Comparison of ENCODE assay signal across 13 cellular contexts in genomic region chr12:98519257-98519907, GRCh38. TPM values are rescaled to one million over a fixed set of nuclear protein-coding genes. Genes with fewer than 3 reads are reported as not detected.
DNase-seq lines count a peak whose midpoint lies in the region; ATAC-seq and TF ChIP-seq lines count a peak whose summit lies in the region.
"Had no signal": no experiment of that assay in that cellular context is flagged by ENCODE, and none has a peak within 500 bp of the region (broad histone marks: within the 10 kb centered on the region; RNA-seq: fewer than 3 reads in every experiment).

No MANE protein-coding gene starts in this region.

- DNase-seq in T-helper 2 cell treated with Interferon-gamma antibody and Interleukin-4, amounts not matched to agents 5 μg/mL and 100 μg/mL, for 36 hours (ENCODE audit: low spot score), result no peak
- DNase-seq in T-helper 2 cell (no peak), HFFc6 (no peak), natural killer cell (no peak), NCI-H774 (lab: John Stamatoyannopoulos, UW) (no peak), retina (no peak), COR-L47 (lab: John Stamatoyannopoulos, UW) (no peak)
- no peak for DNase-seq in activated CD4-positive, alpha-beta memory T cell treated with anti-CD3 and anti-CD28 coated beads, Interleukin-2, amount 10 ng/mL, durations not matched to agents 7 days and 5 days
- DNase-seq: ACHN, midbrain, NCI-H146, tibial artery had no signal

- POLR2A ChIA-PET in activated CD4-positive, alpha-beta memory T cell treated with anti-CD3 and anti-CD28 coated beads, Interleukin-2, amount 10 ng/mL, durations not matched to agents 7 days and 5 days (lab: Charles Lee), result interaction anchor here (1.1 to 12.9 kb wide), 7 partner anchors 12 to 125 kb away, joined by 3 to 248 read pairs (median 15); partner anchors contain the start of genes APAF1, IKBIP and SLC25A3

- intact Hi-C loops in natural killer cell (cut with micrococcal nuclease), result loop anchor here (5.0 kb wide), 1 partner anchor 128 kb away; the partner anchor contains the start of gene APAF1

- H3K9me3 Mint-ChIP-seq in T-helper 2 cell treated with Interferon-gamma antibody and Interleukin-4, amounts not matched to agents 5 μg/mL and 100 μg/mL, for 36 hours, result no peaks in the 10 kb centered on the region
- H3K9me3 Mint-ChIP-seq in HFFc6, result no peaks in the 10 kb centered on the region
- H3K9me3 Mint-ChIP-seq in activated CD4-positive, alpha-beta memory T cell treated with anti-CD3 and anti-CD28 coated beads, Interleukin-2, amount 10 ng/mL, durations not matched to agents 7 days and 5 days, result no peaks in the 10 kb centered on the region
- no peaks in the 10 kb centered on the region for H3K9me3 Mint-ChIP-seq in natural killer cell

- ATAC-seq in natural killer cell, result no peak
- ATAC-seq: sciatic nerve had no signal

- peaks cover 35% of the 10 kb centered on the region for H3K4me1 Mint-ChIP-seq in T-helper 2 cell treated with Interferon-gamma antibody and Interleukin-4, amounts not matched to agents 5 μg/mL and 100 μg/mL, for 36 hours (ENCODE audit: low read depth)
- peaks cover 21% of the 10 kb centered on the region for H3K4me1 Mint-ChIP-seq in HFFc6 (ENCODE audit: low read depth)
- peaks cover 43% of the 10 kb centered on the region for H3K4me1 Mint-ChIP-seq in activated CD4-positive, alpha-beta memory T cell treated with anti-CD3 and anti-CD28 coated beads, Interleukin-2, amount 10 ng/mL, durations not matched to agents 7 days and 5 days
- peaks cover 34 to 41% of the 10 kb centered on the region in 2 donors for H3K4me1 Mint-ChIP-seq in natural killer cell

- TF ChIP-seq CTCF in HFFc6 (IDR thresholded peaks at IDR 0.05), result no peak
- TF ChIP-seq CTCF in natural killer cell (IDR thresholded peaks at IDR 0.05), result no peak

- H3K36me3 Mint-ChIP-seq in T-helper 2 cell treated with Interferon-gamma antibody and Interleukin-4, amounts not matched to agents 5 μg/mL and 100 μg/mL, for 36 hours (ENCODE audit: low read depth), result peaks cover 59% of the 10 kb centered on the region
- H3K36me3 Mint-ChIP-seq in HFFc6 (ENCODE audit: low read depth), result peaks cover 17% of the 10 kb centered on the region; the same call in 1 of the 2 replicates
- peaks cover 77% of the 10 kb centered on the region for H3K36me3 Mint-ChIP-seq in activated CD4-positive, alpha-beta memory T cell treated with anti-CD3 and anti-CD28 coated beads, Interleukin-2, amount 10 ng/mL, durations not matched to agents 7 days and 5 days (ENCODE audit: low read depth)
- no peaks in the 10 kb centered on the region for H3K36me3 Mint-ChIP-seq in natural killer cell

- CTCF ChIA-PET in activated CD4-positive, alpha-beta memory T cell treated with anti-CD3 and anti-CD28 coated beads, Interleukin-2, amount 10 ng/mL, durations not matched to agents 7 days and 5 days (lab: Charles Lee), result interaction anchor here (1.1 to 6.7 kb wide), 4 partner anchors 13 to 74 kb away, joined by 3 to 59 read pairs (median 6); partner anchors contain the start of gene SLC25A3

- H3K4me3 Mint-ChIP-seq in T-helper 2 cell treated with Interferon-gamma antibody and Interleukin-4, amounts not matched to agents 5 μg/mL and 100 μg/mL, for 36 hours, result peak overlapping the region; percentile 98
- peak overlapping the region; percentile 17; the same call in 1 of the 2 replicates for H3K4me3 Mint-ChIP-seq in HFFc6
- peak overlapping the region; percentile 100 for H3K4me3 Mint-ChIP-seq in activated CD4-positive, alpha-beta memory T cell treated with anti-CD3 and anti-CD28 coated beads, Interleukin-2, amount 10 ng/mL, durations not matched to agents 7 days and 5 days
- peak overlapping the region; percentile 70 for H3K4me3 Mint-ChIP-seq in natural killer cell

- H3K27me3 Mint-ChIP-seq in T-helper 2 cell treated with Interferon-gamma antibody and Interleukin-4, amounts not matched to agents 5 μg/mL and 100 μg/mL, for 36 hours (ENCODE audit: low read depth), result no peaks in the 10 kb centered on the region
- H3K27me3 Mint-ChIP-seq in HFFc6 (ENCODE audit: insufficient read depth) (peaks cover 2% of the 10 kb centered on the region; the same call in 1 of the 2 replicates), natural killer cell (ENCODE audit: low read depth in 2 of 2) (no peaks in the 10 kb centered on the region)
- no peaks in the 10 kb centered on the region for H3K27me3 Mint-ChIP-seq in activated CD4-positive, alpha-beta memory T cell treated with anti-CD3 and anti-CD28 coated beads, Interleukin-2, amount 10 ng/mL, durations not matched to agents 7 days and 5 days

- peak overlapping the region; percentile 68 for H3K27ac Mint-ChIP-seq in T-helper 2 cell treated with Interferon-gamma antibody and Interleukin-4, amounts not matched to agents 5 μg/mL and 100 μg/mL, for 36 hours
- H3K27ac Mint-ChIP-seq in HFFc6 (no peak overlapping the region), natural killer cell (peak overlapping the region; percentile 43 to 65)
- H3K27ac Mint-ChIP-seq in activated CD4-positive, alpha-beta memory T cell treated with anti-CD3 and anti-CD28 coated beads, Interleukin-2, amount 10 ng/mL, durations not matched to agents 7 days and 5 days, result peak overlapping the region; percentile 100

RNA-seq across cellular contexts. Expression of gene TMPO, which starts 4.0 kb away (rescaled TPM):
- total RNA-seq in HFFc6 (2021; fragmentation: NEBNext Ultra II Directional; extraction: Animal tissue kit (Norgen Biotek cat#: 25700)), result 100 to 1,000 TPM in 1 of 6 experiments, 10 to 100 TPM in 5; 48.4 to 112 (median 98.2) TPM
- 100 to 1,000 TPM; 315 to 320 TPM for total RNA-seq in activated CD4-positive, alpha-beta memory T cell treated with anti-CD3 and anti-CD28 coated beads, Interleukin-2, amount 10 ng/mL, durations not matched to agents 7 days and 5 days
- total RNA-seq in natural killer cell, result 10 to 100 TPM; 72.8 to 89.4 (median 85.5) TPM

Comparison
In these comparisons a context has a peak if more than half of its experiments do, and no peak if none do; other contexts are left out.
1. H3K4me3 Mint-ChIP-seq: peak in every context shown above with its lines; median percentile 100 in activated CD4-positive, alpha-beta memory T cell treated with anti-CD3 and anti-CD28 coated beads, Interleukin-2, amount 10 ng/mL, durations not matched to agents 7 days and 5 days; 98 in T-helper 2 cell treated with Interferon-gamma antibody and Interleukin-4, amounts not matched to agents 5 μg/mL and 100 μg/mL, for 36 hours; 70 in natural killer cell; 17 in HFFc6.